Comparison of ENCODE assay signal across 8 cellular contexts in genomic region chr11:96337541-96338530, GRCh38. TPM values are rescaled to one million over a fixed set of nuclear protein-coding genes. Genes with fewer than 3 reads are reported as not detected.
A peak's percentile ranks its signal among the peaks of the same experiment; 100 is the strongest.
DNase-seq lines count a peak whose midpoint lies in the region; ATAC-seq and TF ChIP-seq lines count a peak whose summit lies in the region.

No MANE protein-coding gene starts in this region.

- DNase-seq in activated CD4-positive, CD25-positive, alpha-beta regulatory T cell treated with anti-CD3 and anti-CD28 coated beads, Interleukin-2, amount 50 U/mL, for 72 hours: peak; percentile 33
- no peak for DNase-seq in esophagus squamous epithelium (lab: John Stamatoyannopoulos, UW)
- no peak for DNase-seq in HK-2 (ENCODE audit: unreplicated experiment)
- no peak for DNase-seq in NOMO-1 treated with dmso at 0.1 percent for 144 hours (lab: John Stamatoyannopoulos, UW; ENCODE audit: unreplicated experiment)
- no peak for DNase-seq in effector CD4-positive, alpha-beta T cell

- no peak for TF ChIP-seq CTCF in esophagus squamous epithelium (IDR thresholded peaks at IDR 0.05)

- ATAC-seq in GM18520 (IDR thresholded peaks at IDR 0.05; ENCODE audit: unreplicated experiment) (peak; percentile 21), HG02840 (IDR thresholded peaks at IDR 0.05; ENCODE audit: low FRiP score, unreplicated experiment) (peak; percentile 23)

- WGBS in esophagus squamous epithelium, 2 donors: 47 to 48% methylated on average over 6 of the region's 6 CpGs

- no peaks in the 10 kb centered on the region for H3K9me3 ChIP-seq in esophagus squamous epithelium

- H3K27ac ChIP-seq in esophagus squamous epithelium: peak overlapping the region; percentile 5 to 93 (median 85)
- peak overlapping the region in 16 of 21 experiments; percentile 5 to 93 (median 86) for H3K27ac ChIP-seq in skin epidermis

- peaks cover 34 to 78% (median 34%) of the 10 kb centered on the region in 3 donors for H3K4me1 ChIP-seq in esophagus squamous epithelium

- intact Hi-C loops in esophagus squamous epithelium (cut with DNase I): loop anchor here (10.0 kb wide), 1 partner anchor 83 kb away; no protein-coding TSS in a partner anchor

- H3K27me3 ChIP-seq in esophagus squamous epithelium: no peaks in the 10 kb centered on the region

- H3K36me3 ChIP-seq in esophagus squamous epithelium: peaks cover 0 to 12% (median 0%) of the 10 kb centered on the region in 3 donors

- H3K4me3 ChIP-seq in esophagus squamous epithelium: peak overlapping the region in 1 of 4 donors; percentile 91
- H3K4me3 ChIP-seq in skin epidermis: peak overlapping the region in 1 of 7 experiments; percentile 63

- TF ChIP-seq POLR2A in esophagus squamous epithelium (IDR thresholded peaks at IDR 0.05): no peak

RNA-seq across cellular contexts. Expression of gene MAML2, which starts 5.2 kb away (rescaled TPM):
- 10 to 100 TPM in 1 of 4 donors, 1 to 10 TPM in 3; 4.7 to 21.7 (median 7.3) TPM for total RNA-seq in esophagus squamous epithelium

RNA-seq across cellular contexts. Expression of gene CCDC82, which starts 51.9 kb away (rescaled TPM):
- total RNA-seq in esophagus squamous epithelium: 10 to 100 TPM in 2 of 4 donors, 1 to 10 TPM in 2; 8.8 to 18.7 (median 10.0) TPM

RNA-seq across cellular contexts. Expression of gene JRKL, which starts 52.0 kb away (rescaled TPM):
- 1 to 10 TPM; 4.3 to 6.1 (median 4.6) TPM for total RNA-seq in esophagus squamous epithelium
